24 cellular contexts compared by ENCODE assay signal in the genomic region with DNA sequence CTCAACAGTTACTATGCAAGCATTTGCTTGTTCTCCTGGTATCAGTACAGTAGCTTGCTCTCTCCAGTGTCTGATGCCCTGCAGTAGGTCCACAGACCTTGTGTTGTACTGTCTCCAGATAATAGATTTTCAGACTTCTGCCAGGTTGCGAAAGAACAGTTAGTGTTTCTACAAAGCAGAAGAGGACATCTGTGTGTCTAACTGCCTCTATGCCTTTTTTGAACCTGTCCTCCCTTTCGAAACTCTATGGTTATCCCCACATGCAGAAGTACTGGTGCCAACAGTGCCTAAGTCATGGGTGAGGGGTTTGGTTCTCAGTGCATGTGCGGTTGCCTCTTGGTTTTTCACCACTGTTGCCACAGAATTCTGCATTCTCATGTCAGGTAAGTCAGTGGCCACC. TPM values are rescaled to one million over a fixed set of nuclear protein-coding genes. Genes with fewer than 3 reads are reported as not detected.
"Had no signal": no experiment of that assay in that cellular context is flagged by ENCODE, and none has a peak within 500 bp of the region (broad histone marks: within the 10 kb centered on the region; RNA-seq: fewer than 3 reads in every experiment).

No MANE protein-coding gene starts in this region.

- H3K4me1 Mint-ChIP-seq: activated CD4-positive, alpha-beta T cell treated with anti-CD3 and anti-CD28 coated beads, Interleukin-2, amount 10 ng/mL, durations not matched to agents 24 days and 14 days; nephron had no signal

- H3K9me3 Mint-ChIP-seq: activated CD4-positive, alpha-beta T cell treated with anti-CD3 and anti-CD28 coated beads, Interleukin-2, amount 10 ng/mL, durations not matched to agents 24 days and 14 days; nephron had no signal

- H3K27me3 Mint-ChIP-seq: activated CD4-positive, alpha-beta T cell treated with anti-CD3 and anti-CD28 coated beads, Interleukin-2, amount 10 ng/mL, durations not matched to agents 24 days and 14 days; activated naive CD8-positive, alpha-beta T cell had no signal

- H3K27ac Mint-ChIP-seq: activated CD4-positive, alpha-beta T cell treated with anti-CD3 and anti-CD28 coated beads, Interleukin-2, amount 10 ng/mL, durations not matched to agents 24 days and 14 days; activated CD8-positive, alpha-beta T cell treated with anti-CD3 and anti-CD28 coated beads, Interleukin-2, amount 10 ng/mL, durations not matched to agents 7 days and 5 days; activated naive CD8-positive, alpha-beta T cell; nephron had no signal

- H3K4me3 Mint-ChIP-seq: activated CD4-positive, alpha-beta T cell treated with anti-CD3 and anti-CD28 coated beads, Interleukin-2, amount 10 ng/mL, durations not matched to agents 24 days and 14 days; activated CD8-positive, alpha-beta T cell treated with anti-CD3 and anti-CD28 coated beads, Interleukin-2, amount 10 ng/mL, durations not matched to agents 7 days and 5 days; activated naive CD8-positive, alpha-beta T cell; nephron had no signal

- H3K36me3 ChIP-seq: left ventricle myocardium inferior, transverse colon, vagina had no signal

- H3K27ac ChIP-seq: body of pancreas, coronary artery, left ventricle myocardium inferior, transverse colon, vagina had no signal

- H3K36me3 Mint-ChIP-seq: activated naive CD8-positive, alpha-beta T cell had no signal

- H3K27me3 ChIP-seq: body of pancreas, transverse colon, vagina had no signal

- DNase-seq: activated CD4-positive, alpha-beta T cell treated with anti-CD3 and anti-CD28 coated beads, Interleukin-2, amount 10 ng/mL, durations not matched to agents 24 days and 14 days; activated CD4-positive, CD25-positive, alpha-beta regulatory T cell; activated CD8-positive, alpha-beta memory T cell treated with anti-CD3 and anti-CD28 coated beads, Interleukin-2, amount 50 U/mL, for 48 hours; activated CD8-positive, alpha-beta T cell treated with anti-CD3 and anti-CD28 coated beads, Interleukin-2, amount 10 ng/mL, durations not matched to agents 7 days and 5 days; activated gamma-delta T cell treated with Interleukin-2 at 50 U/mL for 16 hours; amniotic stem cell; body of pancreas; glutamatergic neuron; hypothalamus; kidney; left ventricle myocardium inferior; nucleus accumbens; posterior cingulate gyrus; right cardiac atrium; small intestine; stimulated activated CD4-positive, alpha-beta T cell treated with anti-CD3 and anti-CD28 coated beads, Interleukin-4, amount 100 ng/mL, for 4 hours; stimulated activated CD8-positive, alpha-beta memory T cell treated with anti-CD3 and anti-CD28 coated beads, Interleukin-4, amount 100 ng/mL, for 48 hours; stimulated activated naive CD8-positive, alpha-beta T cell treated with anti-CD3 and anti-CD28 coated beads, Interleukin-15, Interleukin-2, amounts not matched to agents 100 U/mL and 50 U/mL, for 24 hours; transverse colon had no signal

- H3K4me3 ChIP-seq: body of pancreas, coronary artery, left ventricle myocardium inferior, transverse colon, vagina had no signal

RNA-seq across cellular contexts. Expression of a gene that starts 45.9 kb away (rescaled TPM):
- total RNA-seq: activated CD4-positive, alpha-beta T cell treated with anti-CD3 and anti-CD28 coated beads, Interleukin-2, amount 10 ng/mL, durations not matched to agents 24 days and 14 days; activated CD8-positive, alpha-beta T cell treated with anti-CD3 and anti-CD28 coated beads, Interleukin-2, amount 10 ng/mL, durations not matched to agents 7 days and 5 days; mesenteric fat pad had no signal
